In the genomic region with DNA sequence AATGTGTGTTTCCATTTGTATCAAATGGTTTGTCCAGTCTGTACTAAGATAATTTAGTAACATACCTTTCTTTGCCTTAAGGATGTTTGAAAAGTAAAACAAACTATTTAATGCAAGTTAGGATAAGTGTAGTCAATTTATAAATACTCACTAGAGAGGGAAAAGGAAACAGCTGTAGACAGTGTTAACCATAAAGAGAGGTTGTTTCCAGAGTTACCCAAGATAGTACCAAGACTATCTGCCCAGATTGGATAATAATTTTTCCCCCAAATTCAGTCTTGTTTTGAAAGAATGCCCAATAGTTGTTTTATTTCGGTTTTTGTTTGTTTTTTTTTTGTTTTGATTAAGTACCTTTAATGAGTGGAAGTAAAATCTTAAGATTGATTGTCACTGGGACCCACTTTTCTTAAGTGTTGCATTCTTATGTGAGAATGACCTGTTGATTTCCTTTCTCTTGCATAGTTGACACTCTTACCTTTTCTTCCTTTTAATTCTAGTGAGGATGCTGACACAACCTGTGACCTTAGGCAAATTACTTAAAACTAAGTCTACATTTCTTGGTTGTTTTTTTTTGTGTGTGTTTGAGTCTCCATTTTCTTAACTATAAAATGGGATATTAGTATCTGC, we compare ENCODE assay signal across 1 cellular context.
TF ChIP-seq lines count a peak whose summit lies in the region.

No MANE protein-coding gene starts in this region.

TF ChIP-seq in HEK293, 187 proteins besides CTCF, POLR2A, EP300 and RAD21 (continued from another document):
- TF ChIP-seq, protein P1, sequence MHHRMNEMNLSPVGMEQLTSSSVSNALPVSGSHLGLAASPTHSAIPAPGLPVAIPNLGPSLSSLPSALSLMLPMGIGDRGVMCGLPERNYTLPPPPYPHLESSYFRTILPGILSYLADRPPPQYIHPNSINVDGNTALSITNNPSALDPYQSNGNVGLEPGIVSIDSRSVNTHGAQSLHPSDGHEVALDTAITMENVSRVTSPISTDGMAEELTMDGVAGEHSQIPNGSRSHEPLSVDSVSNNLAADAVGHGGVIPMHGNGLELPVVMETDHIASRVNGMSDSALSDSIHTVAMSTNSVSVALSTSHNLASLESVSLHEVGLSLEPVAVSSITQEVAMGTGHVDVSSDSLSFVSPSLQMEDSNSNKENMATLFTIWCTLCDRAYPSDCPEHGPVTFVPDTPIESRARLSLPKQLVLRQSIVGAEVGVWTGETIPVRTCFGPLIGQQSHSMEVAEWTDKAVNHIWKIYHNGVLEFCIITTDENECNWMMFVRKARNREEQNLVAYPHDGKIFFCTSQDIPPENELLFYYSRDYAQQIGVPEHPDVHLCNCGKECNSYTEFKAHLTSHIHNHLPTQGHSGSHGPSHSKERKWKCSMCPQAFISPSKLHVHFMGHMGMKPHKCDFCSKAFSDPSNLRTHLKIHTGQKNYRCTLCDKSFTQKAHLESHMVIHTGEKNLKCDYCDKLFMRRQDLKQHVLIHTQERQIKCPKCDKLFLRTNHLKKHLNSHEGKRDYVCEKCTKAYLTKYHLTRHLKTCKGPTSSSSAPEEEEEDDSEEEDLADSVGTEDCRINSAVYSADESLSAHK (tag by site-specific recombination; IDR thresholded peaks at IDR 0.05), result peak; percentile 53; the same call in 1 of the 2 replicates
